In the genomic region with DNA sequence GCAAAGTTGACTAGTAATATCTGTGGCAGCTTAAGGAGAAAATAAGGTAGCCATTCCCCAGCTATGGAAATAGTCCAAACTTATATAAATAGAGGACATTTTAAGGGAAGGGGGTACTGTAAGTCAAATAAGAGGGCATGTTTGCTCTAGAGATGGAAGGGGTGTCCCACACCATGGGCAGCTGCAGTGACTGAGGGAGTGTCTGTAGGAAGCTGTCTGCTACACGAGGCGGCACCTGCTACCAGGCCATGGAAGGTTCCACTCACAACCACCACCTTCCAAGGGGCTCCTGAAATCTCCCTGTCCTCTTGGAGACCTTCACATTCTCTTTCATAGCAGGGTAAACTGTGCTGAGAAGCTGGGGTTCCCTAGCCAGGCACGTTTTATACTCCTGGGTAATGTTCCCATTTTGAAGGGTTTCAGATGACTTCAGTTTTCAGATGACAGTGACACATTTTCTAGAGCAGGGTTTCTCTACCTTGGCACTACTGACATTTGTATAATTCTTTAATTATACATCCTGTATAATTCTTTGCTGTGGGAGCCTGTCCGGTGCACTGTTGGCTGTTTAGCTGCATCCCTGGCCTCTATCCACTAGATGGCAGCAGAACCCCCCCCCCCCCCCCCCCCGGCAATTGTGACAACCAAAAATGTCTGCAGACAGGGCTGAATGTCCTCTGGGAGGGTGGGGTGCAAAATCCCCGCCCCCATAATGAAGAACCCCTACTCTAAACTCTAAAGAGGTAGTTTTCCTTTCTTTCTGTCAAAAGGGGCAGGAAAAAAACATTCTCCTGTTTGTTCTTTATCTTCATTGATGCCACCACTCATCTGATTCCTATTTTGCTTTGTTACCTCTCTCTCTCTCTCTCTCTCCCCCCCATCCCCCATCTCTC, we compare ENCODE assay signal across 8 cellular contexts. TPM values are rescaled to one million over a fixed set of nuclear protein-coding genes. Genes with fewer than 3 reads are reported as not detected.
DNase-seq lines count a peak whose midpoint lies in the region; ATAC-seq, FAIRE-seq and TF ChIP-seq lines count a peak whose summit lies in the region.

No MANE protein-coding gene starts in this region.

- H3K4me3 ChIP-seq in A549 (no peak overlapping the region), PC-3 (ENCODE audit: low read length) (no peak overlapping the region), mammary epithelial cell (replicated peaks in 1 of 3; ENCODE audit: insufficient read depth in 1 of 3, low read depth in 2 of 3, low read length in 3 of 3) (no peak overlapping the region), lower lobe of right lung (no peak overlapping the region)

- H3K27ac ChIP-seq in A549 = peak overlapping the region in 1 of 2 experiments; percentile 34; a peak in 2 of 6 replicates
- no peak overlapping the region for H3K27ac ChIP-seq in PC-3 (ENCODE audit: low read length)
- no peak overlapping the region for H3K27ac ChIP-seq in mammary epithelial cell (ENCODE audit: insufficient read depth, low read depth, low read length)
- H3K27ac ChIP-seq in lower lobe of right lung = no peak overlapping the region

- no peak for FAIRE-seq in A549 (lab: Jason Lieb, UNC)

- DNase-seq in A549 (ENCODE audit: low read depth in 1 of 2, low spot score in 1 of 2) (peak in 1 of 2 experiments; percentile 26), GM10248 (ENCODE audit: extremely low spot score) (peak; percentile 45), PC-3 (peak; percentile 33), mammary epithelial cell (no peak), lower lobe of right lung (no peak)
- DNase-seq in activated effector memory CD4-positive, alpha-beta T cell treated with anti-CD3 and anti-CD28 coated beads, Interleukin-2, amount 50 U/mL, for 16 hours = no peak

- TF ChIP-seq CTCF in A549 (IDR thresholded peaks at IDR 0.05) (peak; percentile 47), GM10248 (IDR thresholded peaks at IDR 0.05; ENCODE audit: control extremely low read depth, extremely low read depth, low read depth, missing control alignments) (peak; percentile 44), PC-3 (conservative IDR thresholded peaks at IDR 0.05; ENCODE audit: low read depth, low read length) (peak; percentile 72), mammary epithelial cell (conservative IDR thresholded peaks at IDR 0.05 in 1 of 2, IDR thresholded peaks at IDR 0.05 in 1 of 2; ENCODE audit: extremely low read depth in 1 of 2, insufficient read depth in 1 of 2, low read depth in 1 of 2, low read length in 2 of 2) (peak; percentile 34 to 68), lower lobe of right lung (IDR thresholded peaks at IDR 0.05) (peak; percentile 57)

- H3K79me2 ChIP-seq in PC-3 (ENCODE audit: low read length) = no peaks in the 10 kb centered on the region
- no peaks in the 10 kb centered on the region for H3K79me2 ChIP-seq in mammary epithelial cell (ENCODE audit: insufficient read depth, low read length)

- dilution Hi-C loops in mammary epithelial cell (cut with HindIII; ENCODE audit: low sequenced_read_pairs) = no loop called here

- H2AFZ ChIP-seq in PC-3 (ENCODE audit: low read length) (no peak overlapping the region), mammary epithelial cell (ENCODE audit: low read depth, low read length) (peak overlapping the region; percentile 31)

- 56% methylated on average over 5 of the region's 6 CpGs for WGBS in A549 (ENCODE audit: missing lambda C conversion rate)
- WGBS in mammary epithelial cell (ENCODE audit: low coverage, missing lambda C conversion rate) = 45% methylated on average over 6 of the region's 6 CpGs

- peak; percentile 79 to 87 for ATAC-seq in A549
- peak; percentile 82 for ATAC-seq in PC-3
- peak; percentile 64 to 72 for ATAC-seq in lower lobe of right lung
- no peak for ATAC-seq in GM21619 (IDR thresholded peaks at IDR 0.05; ENCODE audit: unreplicated experiment)
- ATAC-seq in HG03571 (IDR thresholded peaks at IDR 0.05; ENCODE audit: unreplicated experiment) = no peak

- no peaks in the 10 kb centered on the region for H3F3A ChIP-seq in PC-3 (ENCODE audit: low read length, unreplicated experiment)

- H3K36me3 ChIP-seq in PC-3 (ENCODE audit: low read depth, low read length) = no peaks in the 10 kb centered on the region
- no peaks in the 10 kb centered on the region for H3K36me3 ChIP-seq in mammary epithelial cell (ENCODE audit: insufficient read depth, low read length)
- H3K36me3 ChIP-seq in lower lobe of right lung = no peaks in the 10 kb centered on the region

- H3K4me1 ChIP-seq in A549 (no peaks in the 10 kb centered on the region), PC-3 (ENCODE audit: insufficient read depth, low read length) (no peaks in the 10 kb centered on the region), mammary epithelial cell (ENCODE audit: insufficient read depth, low read length) (no peaks in the 10 kb centered on the region), lower lobe of right lung (peaks cover 10% of the 10 kb centered on the region)

- H3K27me3 ChIP-seq in PC-3 (ENCODE audit: low read length) (no peaks in the 10 kb centered on the region), mammary epithelial cell (ENCODE audit: insufficient read depth, low read length) (no peaks in the 10 kb centered on the region), lower lobe of right lung (ENCODE audit: low read depth) (no peaks in the 10 kb centered on the region)

- H3K4me2 ChIP-seq in A549 (no peak overlapping the region; the same call in 2 of the 3 replicates), PC-3 (ENCODE audit: low read length) (no peak overlapping the region), mammary epithelial cell (ENCODE audit: insufficient read depth, low read depth, low read length) (no peak overlapping the region)

- TF ChIP-seq EP300 in A549 (IDR thresholded peaks at IDR 0.05) = no peak

- BruUV-seq in PC-3 (replicated peaks; lab: Mats Ljungman, UMichigan) (no TSS peak), mammary epithelial cell (replicated peaks; lab: Mats Ljungman, UMichigan) (no TSS peak)

- H3K9me2 ChIP-seq in PC-3 (replicated peaks; ENCODE audit: low read length) = no peaks in the 10 kb centered on the region

- in situ Hi-C loops in mammary epithelial cell (cut with MboI; ENCODE audit: low sequenced_read_pairs in 2 of 2) = no loop called here

- no peak overlapping the region for H3K9ac ChIP-seq in PC-3 (ENCODE audit: low read length)
- no peak overlapping the region for H3K9ac ChIP-seq in mammary epithelial cell (ENCODE audit: insufficient read depth, low read length)

- intact Hi-C loops in PC-3 (cut with micrococcal nuclease) = loop anchor here (1.0 to 10.0 kb wide), 3 partner anchors 50 to 268 kb away; partner anchors contain the start of gene PPFIBP1
- intact Hi-C loops in mammary epithelial cell (cut with micrococcal nuclease) = loop anchor here (1.0 kb wide), 3 partner anchors 89 to 217 kb away; partner anchors contain the start of gene PPFIBP1
- intact Hi-C loops in lower lobe of right lung (cut with DNase I) = no loop called here

- CTCF ChIA-PET in A549 (lab: Yijun Ruan, JAX) = interaction anchor here (0.7 to 4.0 kb wide), 31 partner anchors 9 to 269 kb away, joined by 3 to 30 read pairs (median 4); partner anchors contain the start of gene SMCO2
- CTCF ChIA-PET in GM10248 (lab: Yijun Ruan, JAX) = interaction anchor here (0.7 to 4.0 kb wide), 38 partner anchors 10 to 275 kb away, joined by 3 to 37 read pairs (median 4); partner anchors contain the start of gene SMCO2
- CTCF ChIA-PET in PC-3 (lab: Charles Lee) = interaction anchor here (0.6 to 1.6 kb wide), 8 partner anchors 10 to 311 kb away, joined by 3 to 9 read pairs (median 6); partner anchors contain the start of gene PPFIBP1
- CTCF ChIA-PET in mammary epithelial cell (lab: Charles Lee; ENCODE audit: low non-redundant PET) = interaction anchor here (0.6 to 1.1 kb wide), 4 partner anchors 19 to 1198 kb away, joined by 5 to 13 read pairs (median 5); partner anchors contain the start of gene PPFIBP1

- H4K20me1 ChIP-seq in PC-3 (ENCODE audit: low read length) (no peaks in the 10 kb centered on the region), mammary epithelial cell (ENCODE audit: insufficient read depth, low read length) (no peaks in the 10 kb centered on the region)

- TF ChIP-seq POLR2A in A549 (IDR thresholded peaks at IDR 0.05; ENCODE audit: low read length) = no peak

- no peaks in the 10 kb centered on the region for H3K9me3 ChIP-seq in A549
- H3K9me3 ChIP-seq in PC-3 (ENCODE audit: low read length) = no peaks in the 10 kb centered on the region
- no peaks in the 10 kb centered on the region for H3K9me3 ChIP-seq in mammary epithelial cell (replicated peaks; ENCODE audit: insufficient read depth, low read length)
- H3K9me3 ChIP-seq in lower lobe of right lung = no peaks in the 10 kb centered on the region

- POLR2A ChIA-PET in A549 (lab: Yijun Ruan, JAX) = interaction anchor here (1.5 kb wide), 1 partner anchor 89 kb away, joined by 13 read pairs; the partner anchor contains the start of gene PPFIBP1
- POLR2A ChIA-PET in GM10248 (lab: Yijun Ruan, JAX) = interaction anchor here (0.5 kb wide), 1 partner anchor 287 kb away, joined by 3 read pairs; no protein-coding TSS in a partner anchor
- POLR2A ChIA-PET in PC-3 (lab: Charles Lee; ENCODE audit: unreplicated experiment) = no interaction called here

- peak; percentile 44 to 72 for TF ChIP-seq RAD21 in A549 (conservative IDR thresholded peaks at IDR 0.05 in 1 of 2, IDR thresholded peaks at IDR 0.05 in 1 of 2)

TF ChIP-seq in A549, 52 proteins besides CTCF, POLR2A, EP300 and RAD21:
- TF ChIP-seq SMC3 (IDR thresholded peaks at IDR 0.05) = peak; percentile 89
- TF ChIP-seq, protein P1, sequence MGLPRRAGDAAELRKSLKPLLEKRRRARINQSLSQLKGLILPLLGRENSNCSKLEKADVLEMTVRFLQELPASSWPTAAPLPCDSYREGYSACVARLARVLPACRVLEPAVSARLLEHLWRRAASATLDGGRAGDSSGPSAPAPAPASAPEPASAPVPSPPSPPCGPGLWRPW (IDR thresholded peaks at IDR 0.05) = no peak

RNA-seq across cellular contexts. Expression of gene SMCO2, which starts 11.6 kb away (rescaled TPM):
- polyA plus RNA-seq in A549 (2011; rRNA removed) = 0.22 and 0.28 TPM in 2 replicates
- 0.12 and 0.13 TPM in 2 replicates for polyA plus RNA-seq in A549 (2012; cell fraction: cytosol; rRNA removed)
- polyA plus RNA-seq in A549 (2012; cell fraction: nucleus; rRNA removed) = 0.12 and 0.39 TPM in 2 replicates
- polyA plus RNA-seq in A549 (2017; fragmentation: RNase III; extraction: RNeasy Plus Mini Kit Qiagen cat#74134 plus additional on column Dnase treatment) = 0.08 to 0.14 TPM (median 0.11 TPM) in 3 replicates
- polyA minus RNA-seq in A549 (2011; rRNA and poly(A)+ RNA removed) = not detected in 2 replicates
- total RNA-seq in PC-3 (2014; rRNA removed) = 0.69 and 1.7 TPM in 2 replicates
- total RNA-seq in mammary epithelial cell = under 1 TPM in 1 of 2 donors, not detected in 1; 0.28 TPM
- polyA plus RNA-seq in mammary epithelial cell = 0.07 TPM
- not detected for polyA minus RNA-seq in mammary epithelial cell
- 0.47 TPM for total RNA-seq in lower lobe of right lung

Comparison
In these comparisons a context has a peak if more than half of its experiments do, and no peak if none do; other contexts are left out.
1. ATAC-seq: peak in A549 (2 of 2), PC-3 (single experiment) and lower lobe of right lung (2 of 2); none in GM21619 (single experiment) and HG03571 (single experiment).
2. DNase-seq: peak in GM10248 (single experiment) and PC-3 (single experiment); none in mammary epithelial cell (single experiment), lower lobe of right lung (single experiment) and activated effector memory CD4-positive, alpha-beta T cell treated with anti-CD3 and anti-CD28 coated beads, Interleukin-2, amount 50 U/mL, for 16 hours (single experiment).
3. Peak in every context shown above with its lines, with median percentiles within 50 percentile points of each other: CTCF ChIP-seq.